8 cellular contexts compared by ENCODE assay signal in genomic region chr10:124418726-124419501, GRCh38. TPM values are rescaled to one million over a fixed set of nuclear protein-coding genes. Genes with fewer than 3 reads are reported as not detected.
A peak's percentile ranks its signal among the peaks of the same experiment; 100 is the strongest.
DNase-seq lines count a peak whose midpoint lies in the region; ATAC-seq and TF ChIP-seq lines count a peak whose summit lies in the region.

OAT (minus strand) TSS chr10:124418923; CDS start chr10:124412171, 6,752 bp downstream.

- H3K27me3 Mint-ChIP-seq in T-helper 17 cell (peaks cover 8% of the 10 kb centered on the region), type B pancreatic cell (peaks cover 22% of the 10 kb centered on the region)

- H3K4me1 Mint-ChIP-seq in T-helper 17 cell: peaks cover 12% of the 10 kb centered on the region
- peaks cover 15% of the 10 kb centered on the region for H3K4me1 Mint-ChIP-seq in type B pancreatic cell (ENCODE audit: unreplicated experiment)

- peak within 1 kb of the TSS; percentile 72 to 94 (median 90) for H3K27ac ChIP-seq in heart right ventricle

- peaks cover 0 to 26% (median 5%) of the 10 kb centered on the region in 7 donors for H3K27me3 ChIP-seq in heart right ventricle

- no peaks in the 10 kb centered on the region for H3K36me3 ChIP-seq in heart right ventricle

- H3K4me1 ChIP-seq in heart right ventricle: peaks cover 0 to 47% (median 34%) of the 10 kb centered on the region in 9 donors

- H3K4me3 Mint-ChIP-seq in T-helper 17 cell (peak within 1 kb of the TSS; percentile 84), type B pancreatic cell (peak within 1 kb of the TSS; percentile 91)

- ATAC-seq in HG02870 (IDR thresholded peaks at IDR 0.05; ENCODE audit: unreplicated experiment): peak; percentile 97
- peak; percentile 98 for ATAC-seq in T-helper 17 cell
- peak; percentile 97 to 99 (median 98) for ATAC-seq in heart right ventricle

- H3K4me3 ChIP-seq in heart right ventricle: peak within 1 kb of the TSS; percentile 79 to 97 (median 94)

- peak; percentile 74 for DNase-seq in NCI-H1694 (lab: John Stamatoyannopoulos, UW)
- peak; percentile 93 to 95 (median 94) for DNase-seq in T-helper 17 cell
- DNase-seq in amniotic stem cell (lab: John Stamatoyannopoulos, UW): peak; percentile 93
- peak; percentile 96 for DNase-seq in heart right ventricle
- DNase-seq in posterior cingulate gyrus: peak; percentile 93 to 100 (median 98)
- DNase-seq in type B pancreatic cell (ENCODE audit: extremely low spot score, unreplicated experiment): peak; percentile 95

- H3K9me3 ChIP-seq in T-helper 17 cell (ENCODE audit: control insufficient read depth, low read length, poor library complexity, severe bottlenecking) (no peaks in the 10 kb centered on the region), heart right ventricle (no peaks in the 10 kb centered on the region)

- intact Hi-C loops in heart right ventricle (cut with DNase I): loop anchor here in 2 of 10 donors (10.0 kb wide), 1 partner anchor 326 kb away; the partner anchor contains the start of gene FAM53B (in 2 of the 2)
- intact Hi-C loops in posterior cingulate gyrus (cut with DNase I): loop anchor here (5.0 kb wide), 1 partner anchor 43 kb away; the partner anchor contains the start of gene LHPP

- no peaks in the 10 kb centered on the region for H3K9me3 Mint-ChIP-seq in type B pancreatic cell

- H3K36me3 Mint-ChIP-seq in T-helper 17 cell (ENCODE audit: low read depth) (no peaks in the 10 kb centered on the region), type B pancreatic cell (peaks cover 3% of the 10 kb centered on the region)

- 2 to 3% methylated on average over 63 to 70 of the region's 70 CpGs for WGBS in heart right ventricle, 2 donors

- TF ChIP-seq CTCF in heart right ventricle (IDR thresholded peaks at IDR 0.05) (peak in 2 of 9 donors; percentile 21 to 25), type B pancreatic cell (conservative IDR thresholded peaks at IDR 0.05) (peak; percentile 54)

- TF ChIP-seq POLR2A in GM15510 (IDR thresholded peaks at IDR 0.05; ENCODE audit: borderline replicate concordance, extremely low read depth, insufficient read length): peak; percentile 78

- H3K27ac Mint-ChIP-seq in T-helper 17 cell (peak within 1 kb of the TSS; percentile 41), type B pancreatic cell (peak within 1 kb of the TSS; percentile 78)

RNA-seq across cellular contexts. Expression of gene OAT, which starts in this region (rescaled TPM):
- 10 to 100 TPM; 26.2 to 27.1 TPM for total RNA-seq in T-helper 17 cell
- 10 to 100 TPM; 27.4 to 46.9 (median 32.0) TPM for total RNA-seq in heart right ventricle
- polyA plus RNA-seq in heart right ventricle: 10 to 100 TPM; 15.1 to 27.5 TPM
- 83.4 and 144 TPM in 2 replicates for total RNA-seq in type B pancreatic cell (ENCODE audit: low replicate concordance)

Comparison
In these comparisons a context has a peak if more than half of its experiments do, and no peak if none do; other contexts are left out.
1. Peak in every context shown above with its lines: DNase-seq, ATAC-seq, H3K4me3 ChIP-seq and H3K27ac ChIP-seq.